ENCODE assay signal across 26 cellular contexts in genomic region chr9:108588246-108588645, GRCh38.
"Had no signal": no experiment of that assay in that cellular context is flagged by ENCODE, and none has a peak within 500 bp of the region (broad histone marks: within the 10 kb centered on the region; RNA-seq: fewer than 3 reads in every experiment).

No MANE protein-coding gene starts in this region.

- H3K36me3 ChIP-seq: brain microvascular endothelial cell, left ventricle myocardium inferior, ovary, stomach had no signal

- H3K4me3 ChIP-seq: coronary artery, left ventricle myocardium inferior, mucosa of descending colon, ovary, psoas muscle, skin epidermis, stomach, testis had no signal

- H3K27ac ChIP-seq: brain microvascular endothelial cell, coronary artery, left ventricle myocardium inferior, ovary, psoas muscle, stomach, testis, VCaP had no signal

- DNase-seq: activated CD4-positive, alpha-beta T cell treated with anti-CD3 and anti-CD28 coated beads, Interleukin-2, amount 50 U/mL, for 1 hour; activated CD4-positive, CD25-positive, alpha-beta regulatory T cell treated with anti-CD3 and anti-CD28 coated beads, Interleukin-2, amount 50 U/mL, for 72 hours; activated CD8-positive, alpha-beta memory T cell treated with anti-CD3 and anti-CD28 coated beads for 24 hours; activated CD8-positive, alpha-beta memory T cell treated with anti-CD3 and anti-CD28 coated beads, Interleukin-2, amount 50 U/mL, for 48 hours; activated effector memory CD4-positive, alpha-beta T cell treated with anti-CD3 and anti-CD28 coated beads, Interleukin-2, amount 50 U/mL, for 16 hours; activated naive CD4-positive, alpha-beta T cell treated with anti-CD3 and anti-CD28 coated beads, Interleukin-2, amount 50 U/mL, for 16 hours; activated T-cell treated with anti-CD3 and anti-CD28 coated beads, Interleukin-2, amount 50 U/mL, for 48 hours; aorta; brain microvascular endothelial cell; central memory CD4-positive, alpha-beta T cell; erythroblast; immature natural killer cell; kidney glomerular epithelial cell; left ventricle myocardium inferior; mucosa of descending colon; naive thymus-derived CD4-positive, alpha-beta T cell; ovary; psoas muscle; right cardiac atrium; stimulated activated CD4-positive, alpha-beta T cell treated with anti-CD3 and anti-CD28 coated beads, Interleukin-15, amount 100 ng/mL, for 24 hours; stimulated activated CD4-positive, alpha-beta T cell treated with anti-CD3 and anti-CD28 coated beads, Interleukin-2, amount 100 ng/mL, for 48 hours; stomach; testis had no signal

- H3K27me3 ChIP-seq: brain microvascular endothelial cell, ovary, stomach, testis had no signal

- H3K4me1 ChIP-seq: left ventricle myocardium inferior, psoas muscle, stomach, testis had no signal

- H3K9me3 ChIP-seq: left ventricle myocardium inferior, mucosa of descending colon, ovary, psoas muscle, stomach, testis had no signal
